ENCODE assay signal across 8 cellular contexts in genomic region chr10:126062132-126063032, GRCh38.
DNase-seq lines count a peak whose midpoint lies in the region; ATAC-seq and TF ChIP-seq lines count a peak whose summit lies in the region.

No MANE protein-coding gene starts in this region.

- H3K36me3 Mint-ChIP-seq in activated CD8-positive, alpha-beta T cell treated with anti-CD3 and anti-CD28 coated beads for 36 hours (ENCODE audit: low read depth) = no peaks in the 10 kb centered on the region
- H3K36me3 Mint-ChIP-seq in activated T-cell treated with anti-CD3 and anti-CD28 coated beads, Interleukin-2, amount 50 U/mL, for 24 hours (ENCODE audit: low read depth) = no peaks in the 10 kb centered on the region

- intact Hi-C loops in adrenal gland (cut with DNase I) (no loop called here), cardiac septum (cut with DNase I) (loop anchor here (5.0 kb wide), 1 partner anchor 185 kb away; no protein-coding TSS in a partner anchor), gastrocnemius medialis (cut with DNase I; ENCODE audit: low total_unique reads) (no loop called here)
- intact Hi-C loops in activated CD8-positive, alpha-beta T cell treated with anti-CD3 and anti-CD28 coated beads for 36 hours (cut with micrococcal nuclease) = no loop called here

- peak; percentile 98 for DNase-seq in GM04504 (ENCODE audit: low read depth)
- peak; percentile 88 to 98 (median 94) for DNase-seq in adrenal gland
- DNase-seq in cardiac septum (ENCODE audit: low spot score) = peak; percentile 86
- peak; percentile 57 to 77 for DNase-seq in gastrocnemius medialis
- no peak for DNase-seq in stimulated activated CD4-positive, alpha-beta T cell treated with anti-CD3 and anti-CD28 coated beads, Interleukin-4, amount 100 ng/mL, for 24 hours
- DNase-seq in activated CD8-positive, alpha-beta T cell treated with anti-CD3 and anti-CD28 coated beads for 36 hours = no peak
- DNase-seq in activated T-cell treated with anti-CD3 and anti-CD28 coated beads, Interleukin-2, amount 50 U/mL, for 24 hours = no peak
- DNase-seq in HAP-1 (ENCODE audit: low spot score in 2 of 2) = no peak

- peak in 1 of 2 donors; percentile 11 for TF ChIP-seq POLR2A in adrenal gland (IDR thresholded peaks at IDR 0.05)
- TF ChIP-seq POLR2A in gastrocnemius medialis (IDR thresholded peaks at IDR 0.05) = no peak

- CTCF ChIA-PET in activated CD8-positive, alpha-beta T cell treated with anti-CD3 and anti-CD28 coated beads for 36 hours (lab: Charles Lee) = no interaction called here

- in situ Hi-C loops in gastrocnemius medialis (cut with MboI; ENCODE audit: low sequenced_read_pairs in 4 of 4) (no loop called here), HAP-1 (cut with MboI; ENCODE audit: low sequenced_read_pairs) (no loop called here)

- no peaks in the 10 kb centered on the region for H3K36me3 ChIP-seq in adrenal gland (replicated peaks in 1 of 2)
- no peaks in the 10 kb centered on the region for H3K36me3 ChIP-seq in gastrocnemius medialis
- H3K36me3 ChIP-seq in HAP-1 (replicated peaks) = no peaks in the 10 kb centered on the region

- peak; percentile 79 to 80 for ATAC-seq in gastrocnemius medialis
- ATAC-seq in activated CD8-positive, alpha-beta T cell treated with anti-CD3 and anti-CD28 coated beads for 36 hours = no peak

- TF ChIP-seq CTCF in adrenal gland (IDR thresholded peaks at IDR 0.05) (no peak), gastrocnemius medialis (IDR thresholded peaks at IDR 0.05 in 4 of 5, conservative IDR thresholded peaks at IDR 0.05 in 1 of 5) (no peak)
- TF ChIP-seq CTCF in activated CD8-positive, alpha-beta T cell treated with anti-CD3 and anti-CD28 coated beads for 36 hours (IDR thresholded peaks at IDR 0.05) = no peak

- WGBS in adrenal gland, 4 donors = 58 to 70% (median 65%) methylated on average over 6 to 11 of the region's 11 CpGs

- H3K4me3 ChIP-seq in adrenal gland (no peak overlapping the region), gastrocnemius medialis (no peak overlapping the region), HAP-1 (no peak overlapping the region)

- no peaks in the 10 kb centered on the region for H3K4me1 Mint-ChIP-seq in activated CD8-positive, alpha-beta T cell treated with anti-CD3 and anti-CD28 coated beads for 36 hours (ENCODE audit: low read depth)
- no peaks in the 10 kb centered on the region for H3K4me1 Mint-ChIP-seq in activated T-cell treated with anti-CD3 and anti-CD28 coated beads, Interleukin-2, amount 50 U/mL, for 24 hours (ENCODE audit: low read depth)

- H3K27me3 Mint-ChIP-seq in activated CD8-positive, alpha-beta T cell treated with anti-CD3 and anti-CD28 coated beads for 36 hours = peaks cover 1% of the 10 kb centered on the region
- H3K27me3 Mint-ChIP-seq in activated T-cell treated with anti-CD3 and anti-CD28 coated beads, Interleukin-2, amount 50 U/mL, for 24 hours = peaks cover 4% of the 10 kb centered on the region

- H3K27me3 ChIP-seq in adrenal gland (no peaks in the 10 kb centered on the region), gastrocnemius medialis (no peaks in the 10 kb centered on the region), HAP-1 (ENCODE audit: low read depth) (no peaks in the 10 kb centered on the region)

- POLR2A ChIA-PET in activated CD8-positive, alpha-beta T cell treated with anti-CD3 and anti-CD28 coated beads for 36 hours (lab: Charles Lee) = no interaction called here

- no peak overlapping the region for H3K27ac Mint-ChIP-seq in activated CD8-positive, alpha-beta T cell treated with anti-CD3 and anti-CD28 coated beads for 36 hours
- H3K27ac Mint-ChIP-seq in activated T-cell treated with anti-CD3 and anti-CD28 coated beads, Interleukin-2, amount 50 U/mL, for 24 hours = no peak overlapping the region

- H3K27ac ChIP-seq in adrenal gland (peak overlapping the region in 3 of 5 donors; percentile 37 to 55 (median 48)), gastrocnemius medialis (peak overlapping the region in 1 of 4 donors; percentile 31)

- no peaks in the 10 kb centered on the region for H3K9me3 ChIP-seq in adrenal gland (replicated peaks in 1 of 3)
- H3K9me3 ChIP-seq in gastrocnemius medialis = no peaks in the 10 kb centered on the region
- H3K9me3 ChIP-seq in HAP-1 = no peaks in the 10 kb centered on the region

- no peak overlapping the region for H3K4me3 Mint-ChIP-seq in activated CD8-positive, alpha-beta T cell treated with anti-CD3 and anti-CD28 coated beads for 36 hours
- H3K4me3 Mint-ChIP-seq in activated T-cell treated with anti-CD3 and anti-CD28 coated beads, Interleukin-2, amount 50 U/mL, for 24 hours = no peak overlapping the region

- H3K9me3 Mint-ChIP-seq in activated CD8-positive, alpha-beta T cell treated with anti-CD3 and anti-CD28 coated beads for 36 hours = no peaks in the 10 kb centered on the region
- no peaks in the 10 kb centered on the region for H3K9me3 Mint-ChIP-seq in activated T-cell treated with anti-CD3 and anti-CD28 coated beads, Interleukin-2, amount 50 U/mL, for 24 hours

- H3K4me1 ChIP-seq in adrenal gland (replicated peaks in 1 of 2) (peaks cover 3 to 21% of the 10 kb centered on the region in 2 donors), gastrocnemius medialis (peaks cover 0 to 5% of the 10 kb centered on the region in 2 donors), HAP-1 (no peaks in the 10 kb centered on the region; the same call in 1 of the 2 replicates)

Comparison
In these comparisons a context has a peak if more than half of its experiments do, and no peak if none do; other contexts are left out.
1. DNase-seq: peak in GM04504 (single experiment), adrenal gland (7 of 7), cardiac septum (single experiment) and gastrocnemius medialis (2 of 2); none in stimulated activated CD4-positive, alpha-beta T cell treated with anti-CD3 and anti-CD28 coated beads, Interleukin-4, amount 100 ng/mL, for 24 hours (single experiment), activated CD8-positive, alpha-beta T cell treated with anti-CD3 and anti-CD28 coated beads for 36 hours (single experiment), activated T-cell treated with anti-CD3 and anti-CD28 coated beads, Interleukin-2, amount 50 U/mL, for 24 hours (single experiment) and HAP-1 (0 of 2).